Comparison of ENCODE assay signal across 26 cellular contexts in the genomic region with DNA sequence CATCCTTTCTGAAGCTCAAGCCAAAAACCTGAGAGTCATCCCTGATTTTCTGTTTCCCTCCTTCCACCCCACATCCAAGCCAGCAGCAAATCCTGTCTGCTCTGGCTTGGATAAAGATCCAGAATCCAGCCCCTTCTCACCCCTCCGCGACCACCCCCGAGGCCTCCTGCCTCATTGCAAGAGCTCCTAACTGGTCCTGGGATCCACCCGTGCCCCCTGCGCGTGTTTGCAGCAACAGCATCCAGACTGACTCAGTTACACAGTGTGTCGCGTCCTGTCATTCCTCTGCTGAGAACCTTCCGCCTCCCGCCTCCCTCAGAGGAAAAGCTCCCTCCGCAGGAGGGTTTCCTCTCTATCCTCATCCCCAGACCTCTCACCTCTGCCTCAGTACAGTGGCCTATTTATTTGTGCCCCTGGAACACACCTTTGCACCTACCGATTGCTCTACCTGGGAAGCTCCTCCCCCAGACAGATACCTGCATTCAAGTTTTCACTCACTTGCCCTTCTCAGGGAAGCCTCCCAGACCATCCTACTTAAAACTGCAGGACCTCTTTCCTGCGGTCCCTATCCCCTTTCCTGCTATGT. TPM values are rescaled to one million over a fixed set of nuclear protein-coding genes. Genes with fewer than 3 reads are reported as not detected.
DNase-seq lines count a peak whose midpoint lies in the region; ATAC-seq and TF ChIP-seq lines count a peak whose summit lies in the region.
"Had no signal": no experiment of that assay in that cellular context is flagged by ENCODE, and none has a peak within 500 bp of the region (broad histone marks: within the 10 kb centered on the region; RNA-seq: fewer than 3 reads in every experiment).

No MANE protein-coding gene starts in this region.

- WGBS in esophagus muscularis mucosa, result 48% methylated on average over 13 of the region's 13 CpGs

- H3K4me1 Mint-ChIP-seq in activated naive CD4-positive, alpha-beta T cell treated with anti-CD3 and anti-CD28 coated beads, Interleukin-2, amount 50 U/mL, for 24 hours, result peaks cover 8% of the 10 kb centered on the region
- H3K4me1 Mint-ChIP-seq in WTC11, result peaks cover 21% of the 10 kb centered on the region
- H3K4me1 Mint-ChIP-seq in memory B cell, result peaks cover 26% of the 10 kb centered on the region

- no peak for DNase-seq in activated naive CD4-positive, alpha-beta T cell treated with Interleukin-2 at 50 U/mL for 16 hours
- peak; percentile 32 for DNase-seq in WTC11 (ENCODE audit: low spot score)
- DNase-seq in memory B cell (ENCODE audit: low spot score in 2 of 2), result no peak
- DNase-seq in upper lobe of right lung, result peak; percentile 35
- DNase-seq in esophagus muscularis mucosa (ENCODE audit: extremely low spot score), result no peak
- no peak for DNase-seq in NCI-H2171 treated with DMSO at 0.1 percent for 48 hours (lab: John Stamatoyannopoulos, UW)
- DNase-seq: 8988T; activated CD4-positive, alpha-beta T cell treated with anti-CD3 and anti-CD28 coated beads, Interleukin-2, amount 50 U/mL, for 4 hours; activated naive CD8-positive, alpha-beta T cell treated with anti-CD3 and anti-CD28 coated beads for 36 hours; caudate nucleus; CD4-positive, CD25-positive, alpha-beta regulatory T cell; dermis blood vessel endothelial cell; KG1; MG63; NCI-H2029 treated with DMSO at 0.1 percent for 48 hours; NCI-H2227 treated with DMSO at 0.1 percent for 48 hours; SHP77 treated with DMSO at 0.1 percent for 48 hours; stimulated activated naive CD8-positive, alpha-beta T cell treated with anti-CD3 and anti-CD28 coated beads, Interleukin-15, Interleukin-2, amounts not matched to agents 100 U/mL and 50 U/mL, for 24 hours; T1000; testis had no signal

- H3K4me1 ChIP-seq in upper lobe of right lung, result peaks cover 7% of the 10 kb centered on the region
- H3K4me1 ChIP-seq in esophagus muscularis mucosa, result peaks cover 4 to 13% (median 9%) of the 10 kb centered on the region in 4 donors

- peaks cover 2% of the 10 kb centered on the region for H3K36me3 Mint-ChIP-seq in activated naive CD4-positive, alpha-beta T cell treated with anti-CD3 and anti-CD28 coated beads, Interleukin-2, amount 50 U/mL, for 24 hours
- no peaks in the 10 kb centered on the region for H3K36me3 Mint-ChIP-seq in WTC11
- no peaks in the 10 kb centered on the region for H3K36me3 Mint-ChIP-seq in memory B cell
- H3K36me3 Mint-ChIP-seq: activated naive CD8-positive, alpha-beta T cell treated with anti-CD3 and anti-CD28 coated beads for 36 hours; CD4-positive, CD25-positive, alpha-beta regulatory T cell had no signal

- H3K36me3 ChIP-seq in upper lobe of right lung, result no peaks in the 10 kb centered on the region
- no peaks in the 10 kb centered on the region for H3K36me3 ChIP-seq in esophagus muscularis mucosa
- H3K36me3 ChIP-seq: MG63 had no signal

- H3K27ac ChIP-seq in upper lobe of right lung (no peak overlapping the region), esophagus muscularis mucosa (replicated peaks in 1 of 4) (no peak overlapping the region)
- H3K27ac ChIP-seq: testis had no signal

- peaks cover 18% of the 10 kb centered on the region for H3K27me3 Mint-ChIP-seq in activated naive CD4-positive, alpha-beta T cell treated with anti-CD3 and anti-CD28 coated beads, Interleukin-2, amount 50 U/mL, for 24 hours
- H3K27me3 Mint-ChIP-seq in WTC11 (ENCODE audit: low read depth), result peaks cover 50% of the 10 kb centered on the region
- peaks cover 30% of the 10 kb centered on the region for H3K27me3 Mint-ChIP-seq in memory B cell

- intact Hi-C loops in upper lobe of right lung (cut with DNase I) (no loop called here), esophagus muscularis mucosa (cut with DNase I) (no loop called here)

- H3K4me3 ChIP-seq in upper lobe of right lung (no peak overlapping the region), esophagus muscularis mucosa (no peak overlapping the region)
- H3K4me3 ChIP-seq: MG63 had no signal

- H3K27me3 ChIP-seq in upper lobe of right lung (peaks cover 60% of the 10 kb centered on the region), esophagus muscularis mucosa (peaks cover 6 to 46% (median 13%) of the 10 kb centered on the region in 4 donors)
- H3K27me3 ChIP-seq: MG63, testis had no signal

- CTCF ChIA-PET in WTC11 (lab: Charles Lee), result interaction anchor here (0.8 to 5.5 kb wide), 9 partner anchors 12 to 249 kb away, joined by 3 to 48 read pairs (median 4); no protein-coding TSS in a partner anchor

- TF ChIP-seq POLR2A in esophagus muscularis mucosa (IDR thresholded peaks at IDR 0.05; ENCODE audit: low read depth), result no peak

- H3K27ac Mint-ChIP-seq in activated naive CD4-positive, alpha-beta T cell treated with anti-CD3 and anti-CD28 coated beads, Interleukin-2, amount 50 U/mL, for 24 hours, result no peak overlapping the region
- H3K27ac Mint-ChIP-seq in WTC11 (0 out of 2 replicates have a peak overlapping the region, but pooled peaks have one; percentile 7), memory B cell (no peak overlapping the region)
- H3K27ac Mint-ChIP-seq: activated naive CD8-positive, alpha-beta T cell treated with anti-CD3 and anti-CD28 coated beads for 36 hours; activated T-helper 1 cell treated with anti-CD3 and anti-CD28 coated beads, Interleukin-12 subunit alpha, Interleukin-12 subunit beta, Interleukin-2, Interleukin-4 antibody, amounts not matched to agents 30 ng/mL and 10 ng/mL and 1 ng/mL, durations not matched to agents 14 hours and 24 hours and 36 hours had no signal

- peak overlapping the region; percentile 28 for H3K4me3 Mint-ChIP-seq in activated naive CD4-positive, alpha-beta T cell treated with anti-CD3 and anti-CD28 coated beads, Interleukin-2, amount 50 U/mL, for 24 hours
- H3K4me3 Mint-ChIP-seq in WTC11 (peak overlapping the region; percentile 12), memory B cell (peak overlapping the region; percentile 27)

- ATAC-seq in WTC11 (peak; percentile 23), memory B cell (ENCODE audit: low read depth) (no peak), upper lobe of right lung (no peak), HG03469 (IDR thresholded peaks at IDR 0.05; ENCODE audit: unreplicated experiment) (no peak)

- no peak for TF ChIP-seq EP300 in esophagus muscularis mucosa (IDR thresholded peaks at IDR 0.05)

- TF ChIP-seq CTCF in WTC11 (IDR thresholded peaks at IDR 0.05) (no peak), upper lobe of right lung (IDR thresholded peaks at IDR 0.05) (no peak), esophagus muscularis mucosa (IDR thresholded peaks at IDR 0.05) (no peak)

- H3K9me3 ChIP-seq in upper lobe of right lung (no peaks in the 10 kb centered on the region), esophagus muscularis mucosa (no peaks in the 10 kb centered on the region)
- H3K9me3 ChIP-seq: MG63, testis had no signal

- POLR2A ChIA-PET in WTC11 (lab: Charles Lee), result interaction anchor here (0.5 to 1.8 kb wide), 5 partner anchors 16 to 416 kb away, joined by 3 to 9 read pairs (median 3); a partner anchor contains a TSS

- no peaks in the 10 kb centered on the region for H3K9me3 Mint-ChIP-seq in activated naive CD4-positive, alpha-beta T cell treated with anti-CD3 and anti-CD28 coated beads, Interleukin-2, amount 50 U/mL, for 24 hours
- H3K9me3 Mint-ChIP-seq in WTC11 (no peaks in the 10 kb centered on the region), memory B cell (no peaks in the 10 kb centered on the region)
- H3K9me3 Mint-ChIP-seq: activated naive CD8-positive, alpha-beta T cell treated with anti-CD3 and anti-CD28 coated beads for 36 hours; activated T-helper 1 cell treated with anti-CD3 and anti-CD28 coated beads, Interleukin-12 subunit alpha, Interleukin-12 subunit beta, Interleukin-2, Interleukin-4 antibody, amounts not matched to agents 30 ng/mL and 10 ng/mL and 1 ng/mL, durations not matched to agents 14 hours and 24 hours and 36 hours; CD4-positive, CD25-positive, alpha-beta regulatory T cell had no signal

TF ChIP-seq in WTC11, 78 proteins besides CTCF, POLR2A, EP300 and RAD21:
- no peak for TF ChIP-seq ZNF138 (CRISPR knock-in tag; conservative IDR thresholded peaks at IDR 0.05)
- no peak for TF ChIP-seq OVOL2 (CRISPR knock-in tag; IDR thresholded peaks at IDR 0.05; ENCODE audit: borderline replicate concordance)
- TF ChIP-seq HMGA2 (CRISPR knock-in tag; IDR thresholded peaks at IDR 0.05), result no peak
- TF ChIP-seq, protein P1, sequence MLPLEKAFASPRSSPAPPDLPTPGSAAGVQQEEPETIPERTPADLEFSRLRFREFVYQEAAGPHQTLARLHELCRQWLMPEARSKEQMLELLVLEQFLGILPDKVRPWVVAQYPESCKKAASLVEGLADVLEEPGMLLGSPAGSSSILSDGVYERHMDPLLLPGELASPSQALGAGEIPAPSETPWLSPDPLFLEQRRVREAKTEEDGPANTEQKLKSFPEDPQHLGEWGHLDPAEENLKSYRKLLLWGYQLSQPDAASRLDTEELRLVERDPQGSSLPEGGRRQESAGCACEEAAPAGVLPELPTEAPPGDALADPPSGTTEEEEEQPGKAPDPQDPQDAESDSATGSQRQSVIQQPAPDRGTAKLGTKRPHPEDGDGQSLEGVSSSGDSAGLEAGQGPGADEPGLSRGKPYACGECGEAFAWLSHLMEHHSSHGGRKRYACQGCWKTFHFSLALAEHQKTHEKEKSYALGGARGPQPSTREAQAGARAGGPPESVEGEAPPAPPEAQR (CRISPR knock-in tag; IDR thresholded peaks at IDR 0.05), result no peak

RNA-seq across cellular contexts. Expression of a gene that starts 21.6 kb away (rescaled TPM):
- total RNA-seq in WTC11 (2021) (0.21 to 0.50 TPM (median 0.37 TPM) in 3 replicates), upper lobe of right lung (3.0 TPM), esophagus muscularis mucosa (1 to 10 TPM in 2 of 4 donors, under 1 TPM in 2; under 0.01 to 1.3 (median 1.1) TPM)
- total RNA-seq: activated naive CD8-positive, alpha-beta T cell treated with anti-CD3 and anti-CD28 coated beads for 36 hours; activated T-helper 1 cell treated with anti-CD3 and anti-CD28 coated beads, Interleukin-12 subunit alpha, Interleukin-12 subunit beta, Interleukin-2, Interleukin-4 antibody, amounts not matched to agents 30 ng/mL and 10 ng/mL and 1 ng/mL, durations not matched to agents 14 hours and 24 hours and 36 hours; CD4-positive, CD25-positive, alpha-beta regulatory T cell; dermis blood vessel endothelial cell; endothelial cell of umbilical vein; lung microvascular endothelial cell; pulmonary artery endothelial cell had no signal

Comparison
In these comparisons a context has a peak if more than half of its experiments do, and no peak if none do; other contexts are left out.
1. DNase-seq: peak in WTC11 (single experiment) and upper lobe of right lung (single experiment); none in activated naive CD4-positive, alpha-beta T cell treated with Interleukin-2 at 50 U/mL for 16 hours (single experiment), memory B cell (0 of 2), esophagus muscularis mucosa (single experiment) and NCI-H2171 treated with DMSO at 0.1 percent for 48 hours (single experiment).
2. Peak in every context shown above with its lines, with median percentiles within 50 percentile points of each other: H3K4me3 Mint-ChIP-seq.